1 cellular context compared by ENCODE assay signal in genomic region chr11:124623861-124624525, GRCh38.
TF ChIP-seq lines count a peak whose summit lies in the region.

No MANE protein-coding gene starts in this region.

TF ChIP-seq in HCT116, 20 proteins besides CTCF, POLR2A, EP300 and RAD21 (continued from another document):
- TF ChIP-seq EZH2phosphoT487 (IDR thresholded peaks at IDR 0.05; ENCODE audit: borderline replicate concordance) = no peak
- TF ChIP-seq CBX3 (IDR thresholded peaks at IDR 0.05; ENCODE audit: low read depth) = no peak
- TF ChIP-seq JUND (IDR thresholded peaks at IDR 0.05) = no peak
- no peak for TF ChIP-seq FOSL1 (IDR thresholded peaks at IDR 0.05; ENCODE audit: low read depth)
TF ChIP-seq in HCT116: peak in this region for 0.
